ENCODE assay signal across 15 cellular contexts in genomic region chr15:41691471-41691870, GRCh38. TPM values are rescaled to one million over a fixed set of nuclear protein-coding genes. Genes with fewer than 3 reads are reported as not detected.
DNase-seq lines count a peak whose midpoint lies in the region; ATAC-seq and TF ChIP-seq lines count a peak whose summit lies in the region.
"Had no signal": no experiment of that assay in that cellular context is flagged by ENCODE, and none has a peak within 500 bp of the region (broad histone marks: within the 10 kb centered on the region; RNA-seq: fewer than 3 reads in every experiment).

No MANE protein-coding gene starts in this region.

- no peaks in the 10 kb centered on the region for H3K27me3 Mint-ChIP-seq in activated CD4-positive, alpha-beta T cell treated with anti-CD3 and anti-CD28 coated beads, Interleukin-2, amount 10 ng/mL, durations not matched to agents 24 days and 14 days
- no peaks in the 10 kb centered on the region for H3K27me3 Mint-ChIP-seq in central memory CD8-positive, alpha-beta T cell

- H3K4me1 ChIP-seq in RWPE2 (ENCODE audit: insufficient read depth, poor library complexity, severe bottlenecking), result peaks cover 6% of the 10 kb centered on the region
- H3K4me1 ChIP-seq in neutrophil (ENCODE audit: control insufficient read depth in 1 of 2, insufficient read depth in 1 of 2, low read depth in 1 of 2, low read length in 1 of 2), result peaks cover 23 to 28% of the 10 kb centered on the region in 2 experiments

- H3K9me3 ChIP-seq in RWPE2 (ENCODE audit: severe bottlenecking), result no peaks in the 10 kb centered on the region
- H3K9me3 ChIP-seq in neutrophil, result no peaks in the 10 kb centered on the region
- H3K9me3 ChIP-seq: ascending aorta had no signal

- intact Hi-C loops in activated CD4-positive, alpha-beta T cell treated with anti-CD3 and anti-CD28 coated beads, Interleukin-2, amount 10 ng/mL, durations not matched to agents 24 days and 14 days (cut with micrococcal nuclease), result loop anchor here (2.0 to 10.0 kb wide), 3 partner anchors 31 to 213 kb away; partner anchors contain the start of gene MGA

- H3K27ac Mint-ChIP-seq in activated CD4-positive, alpha-beta T cell treated with anti-CD3 and anti-CD28 coated beads, Interleukin-2, amount 10 ng/mL, durations not matched to agents 24 days and 14 days, result peak overlapping the region; percentile 84
- peak overlapping the region; percentile 6 for H3K27ac Mint-ChIP-seq in central memory CD8-positive, alpha-beta T cell (ENCODE audit: low read depth)

- H3K4me3 Mint-ChIP-seq in activated CD4-positive, alpha-beta T cell treated with anti-CD3 and anti-CD28 coated beads, Interleukin-2, amount 10 ng/mL, durations not matched to agents 24 days and 14 days, result peak overlapping the region; percentile 65
- no peak overlapping the region for H3K4me3 Mint-ChIP-seq in central memory CD8-positive, alpha-beta T cell

- no peak for DNase-seq in activated CD4-positive, alpha-beta T cell treated with anti-CD3 and anti-CD28 coated beads, Interleukin-2, amount 10 ng/mL, durations not matched to agents 24 days and 14 days
- DNase-seq in activated CD4-positive, alpha-beta T cell treated with anti-CD3 and anti-CD28 coated beads for 48 hours, result no peak
- DNase-seq in RWPE2 (ENCODE audit: low spot score) (no peak), NCI-H510A (lab: John Stamatoyannopoulos, UW) (no peak), kidney glomerular epithelial cell (lab: John Stamatoyannopoulos, UW) (no peak), activated gamma-delta T cell treated with Interleukin-2 at 50 U/mL for 16 hours (no peak)
- DNase-seq in central memory CD8-positive, alpha-beta T cell (ENCODE audit: low spot score in 2 of 2), result no peak
- DNase-seq: activated CD4-positive, CD25-positive, alpha-beta regulatory T cell; IMR-90; islet precursor cell; NCI-H2171; SHP77; stimulated activated CD4-positive, alpha-beta T cell treated with anti-CD3 and anti-CD28 coated beads, Interleukin-12 subunit alpha, Interleukin-12 subunit beta, amount 100 ng/mL, for 4 hours had no signal

- no peaks in the 10 kb centered on the region for H3K27me3 ChIP-seq in RWPE2 (ENCODE audit: insufficient read depth, poor library complexity, severe bottlenecking)
- no peaks in the 10 kb centered on the region for H3K27me3 ChIP-seq in neutrophil
- H3K27me3 ChIP-seq: ascending aorta had no signal

- H3K36me3 Mint-ChIP-seq in activated CD4-positive, alpha-beta T cell treated with anti-CD3 and anti-CD28 coated beads, Interleukin-2, amount 10 ng/mL, durations not matched to agents 24 days and 14 days (ENCODE audit: low read depth), result peaks cover 7% of the 10 kb centered on the region
- peaks cover 4% of the 10 kb centered on the region for H3K36me3 Mint-ChIP-seq in central memory CD8-positive, alpha-beta T cell (ENCODE audit: insufficient read depth)

- H3K9me3 Mint-ChIP-seq in activated CD4-positive, alpha-beta T cell treated with anti-CD3 and anti-CD28 coated beads, Interleukin-2, amount 10 ng/mL, durations not matched to agents 24 days and 14 days, result no peaks in the 10 kb centered on the region
- no peaks in the 10 kb centered on the region for H3K9me3 Mint-ChIP-seq in central memory CD8-positive, alpha-beta T cell

- 0 out of 3 replicates have a peak, but pooled peaks have one; percentile 53 for ATAC-seq in RWPE2 (ENCODE audit: low read depth)
- ATAC-seq in central memory CD8-positive, alpha-beta T cell (replicated peaks; ENCODE audit: extremely low read depth, poor library complexity, severe bottlenecking), result no peak

- no peak overlapping the region for H3K4me3 ChIP-seq in RWPE2 (ENCODE audit: severe bottlenecking)
- no peak overlapping the region for H3K4me3 ChIP-seq in neutrophil (ENCODE audit: low read depth in 1 of 2, low read length in 1 of 2)
- H3K4me3 ChIP-seq: ascending aorta had no signal

- H3K4me1 Mint-ChIP-seq in activated CD4-positive, alpha-beta T cell treated with anti-CD3 and anti-CD28 coated beads, Interleukin-2, amount 10 ng/mL, durations not matched to agents 24 days and 14 days, result peaks cover 39% of the 10 kb centered on the region
- peaks cover 67% of the 10 kb centered on the region for H3K4me1 Mint-ChIP-seq in central memory CD8-positive, alpha-beta T cell

- H3K36me3 ChIP-seq in RWPE2 (ENCODE audit: low read depth), result peaks cover 14% of the 10 kb centered on the region
- no peaks in the 10 kb centered on the region for H3K36me3 ChIP-seq in neutrophil
- H3K36me3 ChIP-seq: ascending aorta had no signal

- no peak for TF ChIP-seq CTCF in RWPE2 (IDR thresholded peaks at IDR 0.05; ENCODE audit: poor library complexity, severe bottlenecking)
- TF ChIP-seq CTCF in neutrophil (IDR thresholded peaks at IDR 0.05), result no peak

- no peak overlapping the region for H3K27ac ChIP-seq in RWPE2 (ENCODE audit: poor library complexity, severe bottlenecking)
- H3K27ac ChIP-seq in neutrophil, result peak overlapping the region; percentile 41
- H3K27ac ChIP-seq: ascending aorta had no signal

RNA-seq across cellular contexts. Expression of gene MGA, which starts 31.3 kb away (rescaled TPM):
- total RNA-seq in activated CD4-positive, alpha-beta T cell treated with anti-CD3 and anti-CD28 coated beads, Interleukin-2, amount 10 ng/mL, durations not matched to agents 24 days and 14 days, result 36.0 and 37.7 TPM in 2 replicates
